Comparison of ENCODE assay signal across 15 cellular contexts in genomic region chr1:158943059-158943458, GRCh38. TPM values are rescaled to one million over a fixed set of nuclear protein-coding genes. Genes with fewer than 3 reads are reported as not detected.
"Had no signal": no experiment of that assay in that cellular context is flagged by ENCODE, and none has a peak within 500 bp of the region (broad histone marks: within the 10 kb centered on the region; RNA-seq: fewer than 3 reads in every experiment).

No MANE protein-coding gene starts in this region.

- H3K4me3 ChIP-seq: lung, pancreas, tibial nerve, uterus had no signal

- DNase-seq: activated CD4-positive, alpha-beta T cell treated with anti-CD3 and anti-CD28 coated beads, Interleukin-2, amount 10 ng/mL, durations not matched to agents 7 days and 5 days; activated CD8-positive, alpha-beta memory T cell treated with anti-CD3 and anti-CD28 coated beads, Interleukin-2, amount 50 U/mL, for 48 hours; activated naive CD4-positive, alpha-beta T cell treated with Interleukin-2 at 50 U/mL for 16 hours; cortex of kidney; effector CD8-positive, alpha-beta T cell; head of caudate nucleus; midbrain; pancreas; stimulated activated CD4-positive, alpha-beta T cell treated with anti-CD3 and anti-CD28 coated beads, Interleukin-12 subunit alpha, Interleukin-12 subunit beta, amount 100 ng/mL, for 4 hours; stimulated activated CD4-positive, alpha-beta T cell treated with anti-CD3 and anti-CD28 coated beads, Interleukin-2, amount 100 ng/mL, for 24 hours; uterus had no signal

- ATAC-seq: pancreas had no signal

- H3K9me3 Mint-ChIP-seq: activated CD4-positive, alpha-beta T cell treated with anti-CD3 and anti-CD28 coated beads, Interleukin-2, amount 10 ng/mL, durations not matched to agents 7 days and 5 days had no signal

- H3K27ac Mint-ChIP-seq: activated CD4-positive, alpha-beta T cell treated with anti-CD3 and anti-CD28 coated beads, Interleukin-2, amount 10 ng/mL, durations not matched to agents 7 days and 5 days had no signal

- H3K4me3 Mint-ChIP-seq: activated CD4-positive, alpha-beta T cell treated with anti-CD3 and anti-CD28 coated beads, Interleukin-2, amount 10 ng/mL, durations not matched to agents 7 days and 5 days had no signal

- H3K4me1 Mint-ChIP-seq: activated CD4-positive, alpha-beta T cell treated with anti-CD3 and anti-CD28 coated beads, Interleukin-2, amount 10 ng/mL, durations not matched to agents 7 days and 5 days had no signal

RNA-seq across cellular contexts. Expression of gene PYHIN1, which starts 11.7 kb away (rescaled TPM):
- total RNA-seq: endothelial cell of umbilical vein, frontal cortex had no signal
- polyA plus RNA-seq: endothelial cell of umbilical vein had no signal
